In genomic region chr19:18172331-18173053, GRCh38 we compare ENCODE assay signal across 1 cellular context.
A peak's percentile ranks its signal among the peaks of the same experiment; 100 is the strongest.
TF ChIP-seq lines count a peak whose summit lies in the region.

No MANE protein-coding gene starts in this region.

TF ChIP-seq in GM12878, 131 proteins besides CTCF, POLR2A, EP300 and RAD21:
- TF ChIP-seq PKNOX1 (IDR thresholded peaks at IDR 0.05) (peak; percentile 80), SMARCA5 (IDR thresholded peaks at IDR 0.05) (peak; percentile 86), SMAD1 (IDR thresholded peaks at IDR 0.05; ENCODE audit: low read depth, partially characterized antibody) (no peak), HCFC1 (IDR thresholded peaks at IDR 0.05; ENCODE audit: low read length) (no peak), ZNF207 (IDR thresholded peaks at IDR 0.05; ENCODE audit: borderline replicate concordance) (no peak), SKIL (IDR thresholded peaks at IDR 0.05; ENCODE audit: low read depth, poor library complexity, severe bottlenecking) (no peak), IRF3 (IDR thresholded peaks at IDR 0.05) (no peak), MEF2A (IDR thresholded peaks at IDR 0.05; ENCODE audit: insufficient read depth, low read depth, low read length) (no peak), PML (IDR thresholded peaks at IDR 0.05; ENCODE audit: low read length) (no peak), PBX3 (IDR thresholded peaks at IDR 0.05; ENCODE audit: insufficient replicate concordance, low read depth, low read length) (peak; percentile 38), ZNF592 (IDR thresholded peaks at IDR 0.05) (no peak), IKZF2 (IDR thresholded peaks at IDR 0.05) (no peak), RCOR1 (conservative IDR thresholded peaks at IDR 0.05; ENCODE audit: low read depth, low read length) (0 out of 2 replicates have a peak, but pooled peaks have one; percentile 17), RELB (IDR thresholded peaks at IDR 0.05; ENCODE audit: low read depth) (no peak), ZNF217 (IDR thresholded peaks at IDR 0.05) (peak; percentile 41; the same call in 1 of the 2 replicates), HDAC2 (IDR thresholded peaks at IDR 0.05) (no peak), FOXK2 (IDR thresholded peaks at IDR 0.05) (no peak), CREM (IDR thresholded peaks at IDR 0.05; ENCODE audit: low read depth) (no peak), ASH2L (IDR thresholded peaks at IDR 0.05; ENCODE audit: borderline replicate concordance, low read depth) (no peak), NKRF (conservative IDR thresholded peaks at IDR 0.05) (no peak), NR2C2 (IDR thresholded peaks at IDR 0.05; ENCODE audit: borderline replicate concordance, control insufficient read depth, insufficient read length, low read depth) (no peak), SIN3A (IDR thresholded peaks at IDR 0.05; ENCODE audit: low read depth, low read length) (no peak)
